Comparison of ENCODE assay signal across 1 cellular context in genomic region chr17:50426814-50427787, GRCh38.
A peak's percentile ranks its signal among the peaks of the same experiment; 100 is the strongest.
TF ChIP-seq lines count a peak whose summit lies in the region.

No MANE protein-coding gene starts in this region.

TF ChIP-seq in HEK293, 187 proteins besides CTCF, POLR2A, EP300 and RAD21 (continued from another document and continues in another):
- TF ChIP-seq, protein P1, sequence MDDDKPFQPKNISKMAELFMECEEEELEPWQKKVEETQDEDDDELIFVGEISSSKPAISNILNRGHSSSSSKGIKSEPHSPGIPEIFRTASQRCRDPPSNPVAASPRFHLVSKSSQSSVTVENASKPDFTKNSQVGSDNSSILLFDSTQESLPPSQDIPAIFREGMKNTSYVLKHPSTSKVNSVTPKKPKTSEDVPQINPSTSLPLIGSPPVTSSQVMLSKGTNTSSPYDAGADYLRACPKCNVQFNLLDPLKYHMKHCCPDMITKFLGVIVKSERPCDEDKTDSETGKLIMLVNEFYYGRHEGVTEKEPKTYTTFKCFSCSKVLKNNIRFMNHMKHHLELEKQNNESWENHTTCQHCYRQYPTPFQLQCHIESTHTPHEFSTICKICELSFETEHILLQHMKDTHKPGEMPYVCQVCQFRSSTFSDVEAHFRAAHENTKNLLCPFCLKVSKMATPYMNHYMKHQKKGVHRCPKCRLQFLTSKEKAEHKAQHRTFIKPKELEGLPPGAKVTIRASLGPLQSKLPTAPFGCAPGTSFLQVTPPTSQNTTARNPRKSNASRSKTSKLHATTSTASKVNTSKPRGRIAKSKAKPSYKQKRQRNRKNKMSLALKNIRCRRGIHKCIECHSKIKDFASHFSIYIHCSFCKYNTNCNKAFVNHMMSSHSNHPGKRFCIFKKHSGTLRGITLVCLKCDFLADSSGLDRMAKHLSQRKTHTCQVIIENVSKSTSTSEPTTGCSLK (tag by site-specific recombination; IDR thresholded peaks at IDR 0.05) = no peak
- TF ChIP-seq ZFP37 (tag by site-specific recombination; IDR thresholded peaks at IDR 0.05) (no peak), KLF1 (tag by site-specific recombination; IDR thresholded peaks at IDR 0.05) (no peak), ZNF280D (tag by site-specific recombination; IDR thresholded peaks at IDR 0.05) (no peak), ZNF426 (tag by site-specific recombination; IDR thresholded peaks at IDR 0.05) (no peak), ZNF449 (tag by site-specific recombination; IDR thresholded peaks at IDR 0.05) (no peak), ZNF202 (tag by site-specific recombination; IDR thresholded peaks at IDR 0.05; ENCODE audit: borderline replicate concordance) (no peak), ZNF654 (tag by site-specific recombination; IDR thresholded peaks at IDR 0.05; ENCODE audit: low read depth) (no peak), ZNF843 (tag by site-specific recombination; IDR thresholded peaks at IDR 0.05) (no peak), ZNF394 (tag by site-specific recombination; IDR thresholded peaks at IDR 0.05; ENCODE audit: borderline replicate concordance) (peak; percentile 43; the same call in 1 of the 2 replicates), SP3 (tag by site-specific recombination; IDR thresholded peaks at IDR 0.05) (peak; percentile 53), KLF10 (tag by site-specific recombination; IDR thresholded peaks at IDR 0.05) (no peak), GFI1B (tag by site-specific recombination; IDR thresholded peaks at IDR 0.05) (no peak), ZNF48 (tag by site-specific recombination; IDR thresholded peaks at IDR 0.05) (no peak), ZNF660 (tag by site-specific recombination; IDR thresholded peaks at IDR 0.05) (0 out of 2 replicates have a peak, but pooled peaks have one; percentile 16), GLI2 (tag by site-specific recombination; IDR thresholded peaks at IDR 0.05; ENCODE audit: borderline replicate concordance, low read depth) (no peak), ZNF600 (tag by site-specific recombination; IDR thresholded peaks at IDR 0.05) (peak; percentile 78; the same call in 1 of the 2 replicates), ZBTB48 (tag by site-specific recombination; IDR thresholded peaks at IDR 0.05) (peak; percentile 98), ZNF354C (tag by site-specific recombination; IDR thresholded peaks at IDR 0.05; ENCODE audit: borderline replicate concordance, low read depth) (no peak), RBAK (tag by site-specific recombination; IDR thresholded peaks at IDR 0.05) (no peak), GLIS1 (tag by site-specific recombination; IDR thresholded peaks at IDR 0.05) (peak; percentile 67), BCL6B (tag by site-specific recombination; IDR thresholded peaks at IDR 0.05) (0 out of 2 replicates have a peak, but pooled peaks have one; percentile 19), ZNF132 (tag by site-specific recombination; IDR thresholded peaks at IDR 0.05; ENCODE audit: borderline replicate concordance) (no peak), ZNF223 (tag by site-specific recombination; IDR thresholded peaks at IDR 0.05) (no peak), ZNF555 (tag by site-specific recombination; conservative IDR thresholded peaks at IDR 0.05) (no peak), HOXC10 (CRISPR knock-in tag; IDR thresholded peaks at IDR 0.05) (no peak), TSHZ1 (tag by site-specific recombination; IDR thresholded peaks at IDR 0.05; ENCODE audit: borderline replicate concordance) (no peak)
- TF ChIP-seq, protein P2, sequence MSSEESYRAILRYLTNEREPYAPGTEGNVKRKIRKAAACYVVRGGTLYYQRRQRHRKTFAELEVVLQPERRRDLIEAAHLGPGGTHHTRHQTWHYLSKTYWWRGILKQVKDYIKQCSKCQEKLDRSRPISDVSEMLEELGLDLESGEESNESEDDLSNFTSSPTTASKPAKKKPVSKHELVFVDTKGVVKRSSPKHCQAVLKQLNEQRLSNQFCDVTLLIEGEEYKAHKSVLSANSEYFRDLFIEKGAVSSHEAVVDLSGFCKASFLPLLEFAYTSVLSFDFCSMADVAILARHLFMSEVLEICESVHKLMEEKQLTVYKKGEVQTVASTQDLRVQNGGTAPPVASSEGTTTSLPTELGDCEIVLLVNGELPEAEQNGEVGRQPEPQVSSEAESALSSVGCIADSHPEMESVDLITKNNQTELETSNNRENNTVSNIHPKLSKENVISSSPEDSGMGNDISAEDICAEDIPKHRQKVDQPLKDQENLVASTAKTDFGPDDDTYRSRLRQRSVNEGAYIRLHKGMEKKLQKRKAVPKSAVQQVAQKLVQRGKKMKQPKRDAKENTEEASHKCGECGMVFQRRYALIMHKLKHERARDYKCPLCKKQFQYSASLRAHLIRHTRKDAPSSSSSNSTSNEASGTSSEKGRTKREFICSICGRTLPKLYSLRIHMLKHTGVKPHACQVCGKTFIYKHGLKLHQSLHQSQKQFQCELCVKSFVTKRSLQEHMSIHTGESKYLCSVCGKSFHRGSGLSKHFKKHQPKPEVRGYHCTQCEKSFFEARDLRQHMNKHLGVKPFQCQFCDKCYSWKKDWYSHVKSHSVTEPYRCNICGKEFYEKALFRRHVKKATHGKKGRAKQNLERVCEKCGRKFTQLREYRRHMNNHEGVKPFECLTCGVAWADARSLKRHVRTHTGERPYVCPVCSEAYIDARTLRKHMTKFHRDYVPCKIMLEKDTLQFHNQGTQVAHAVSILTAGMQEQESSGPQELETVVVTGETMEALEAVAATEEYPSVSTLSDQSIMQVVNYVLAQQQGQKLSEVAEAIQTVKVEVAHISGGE (tag by site-specific recombination; conservative IDR thresholded peaks at IDR 0.05; ENCODE audit: low read depth) = no peak
- TF ChIP-seq, protein P3, sequence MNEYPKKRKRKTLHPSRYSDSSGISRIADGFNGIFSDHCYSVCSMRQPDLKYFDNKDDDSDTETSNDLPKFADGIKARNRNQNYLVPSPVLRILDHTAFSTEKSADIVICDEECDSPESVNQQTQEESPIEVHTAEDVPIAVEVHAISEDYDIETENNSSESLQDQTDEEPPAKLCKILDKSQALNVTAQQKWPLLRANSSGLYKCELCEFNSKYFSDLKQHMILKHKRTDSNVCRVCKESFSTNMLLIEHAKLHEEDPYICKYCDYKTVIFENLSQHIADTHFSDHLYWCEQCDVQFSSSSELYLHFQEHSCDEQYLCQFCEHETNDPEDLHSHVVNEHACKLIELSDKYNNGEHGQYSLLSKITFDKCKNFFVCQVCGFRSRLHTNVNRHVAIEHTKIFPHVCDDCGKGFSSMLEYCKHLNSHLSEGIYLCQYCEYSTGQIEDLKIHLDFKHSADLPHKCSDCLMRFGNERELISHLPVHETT (tag by site-specific recombination; IDR thresholded peaks at IDR 0.05) = no peak
- TF ChIP-seq, protein P4, sequence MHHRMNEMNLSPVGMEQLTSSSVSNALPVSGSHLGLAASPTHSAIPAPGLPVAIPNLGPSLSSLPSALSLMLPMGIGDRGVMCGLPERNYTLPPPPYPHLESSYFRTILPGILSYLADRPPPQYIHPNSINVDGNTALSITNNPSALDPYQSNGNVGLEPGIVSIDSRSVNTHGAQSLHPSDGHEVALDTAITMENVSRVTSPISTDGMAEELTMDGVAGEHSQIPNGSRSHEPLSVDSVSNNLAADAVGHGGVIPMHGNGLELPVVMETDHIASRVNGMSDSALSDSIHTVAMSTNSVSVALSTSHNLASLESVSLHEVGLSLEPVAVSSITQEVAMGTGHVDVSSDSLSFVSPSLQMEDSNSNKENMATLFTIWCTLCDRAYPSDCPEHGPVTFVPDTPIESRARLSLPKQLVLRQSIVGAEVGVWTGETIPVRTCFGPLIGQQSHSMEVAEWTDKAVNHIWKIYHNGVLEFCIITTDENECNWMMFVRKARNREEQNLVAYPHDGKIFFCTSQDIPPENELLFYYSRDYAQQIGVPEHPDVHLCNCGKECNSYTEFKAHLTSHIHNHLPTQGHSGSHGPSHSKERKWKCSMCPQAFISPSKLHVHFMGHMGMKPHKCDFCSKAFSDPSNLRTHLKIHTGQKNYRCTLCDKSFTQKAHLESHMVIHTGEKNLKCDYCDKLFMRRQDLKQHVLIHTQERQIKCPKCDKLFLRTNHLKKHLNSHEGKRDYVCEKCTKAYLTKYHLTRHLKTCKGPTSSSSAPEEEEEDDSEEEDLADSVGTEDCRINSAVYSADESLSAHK (tag by site-specific recombination; IDR thresholded peaks at IDR 0.05) = no peak
- TF ChIP-seq, protein P5, sequence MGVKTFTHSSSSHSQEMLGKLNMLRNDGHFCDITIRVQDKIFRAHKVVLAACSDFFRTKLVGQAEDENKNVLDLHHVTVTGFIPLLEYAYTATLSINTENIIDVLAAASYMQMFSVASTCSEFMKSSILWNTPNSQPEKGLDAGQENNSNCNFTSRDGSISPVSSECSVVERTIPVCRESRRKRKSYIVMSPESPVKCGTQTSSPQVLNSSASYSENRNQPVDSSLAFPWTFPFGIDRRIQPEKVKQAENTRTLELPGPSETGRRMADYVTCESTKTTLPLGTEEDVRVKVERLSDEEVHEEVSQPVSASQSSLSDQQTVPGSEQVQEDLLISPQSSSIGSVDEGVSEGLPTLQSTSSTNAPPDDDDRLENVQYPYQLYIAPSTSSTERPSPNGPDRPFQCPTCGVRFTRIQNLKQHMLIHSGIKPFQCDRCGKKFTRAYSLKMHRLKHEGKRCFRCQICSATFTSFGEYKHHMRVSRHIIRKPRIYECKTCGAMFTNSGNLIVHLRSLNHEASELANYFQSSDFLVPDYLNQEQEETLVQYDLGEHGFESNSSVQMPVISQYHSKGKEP (tag by site-specific recombination; IDR thresholded peaks at IDR 0.05) = no peak
